23 cellular contexts compared by ENCODE assay signal in genomic region chr9:30078195-30078594, GRCh38.
DNase-seq lines count a peak whose midpoint lies in the region; ATAC-seq, FAIRE-seq and TF ChIP-seq lines count a peak whose summit lies in the region.
"Had no signal": no experiment of that assay in that cellular context is flagged by ENCODE, and none has a peak within 500 bp of the region (broad histone marks: within the 10 kb centered on the region; RNA-seq: fewer than 3 reads in every experiment).

No MANE protein-coding gene starts in this region.

- DNase-seq in GM12878 (ENCODE audit: low read depth, low spot score) (peak; percentile 9), DMS79 treated with DMSO at 0.1 percent for 48 hours (lab: John Stamatoyannopoulos, UW) (no peak), GM13977 (ENCODE audit: low spot score) (no peak)
- DNase-seq: ACHN; activated B cell treated with CpG ODN at 0.5 μM for 24 hours; activated CD8-positive, alpha-beta memory T cell treated with anti-CD3 and anti-CD28 coated beads for 24 hours; activated T-cell treated with anti-CD3 and anti-CD28 coated beads, Interleukin-2, amount 50 U/mL, for 72 hours; body of pancreas; C1 segment of cervical spinal cord; KBM-7; NCI-H1930; NCI-H226; pancreas; PC-9; right lobe of liver; SJCRH30; testis had no signal

- no peak for TF ChIP-seq RAD21 in GM12878 (IDR thresholded peaks at IDR 0.05; ENCODE audit: insufficient read depth, low read depth, low read length)

- H3K4me1 ChIP-seq in GM12878 (ENCODE audit: control insufficient read depth, insufficient read depth, low read length) = no peaks in the 10 kb centered on the region
- H3K4me1 ChIP-seq: body of pancreas, pancreas, right lobe of liver, SJCRH30, testis had no signal

- peak; percentile 45 for ATAC-seq in GM18498 (IDR thresholded peaks at IDR 0.05; ENCODE audit: unreplicated experiment)
- ATAC-seq in GM21381 (IDR thresholded peaks at IDR 0.05; ENCODE audit: unreplicated experiment) = peak; percentile 38
- ATAC-seq in HG03432 (IDR thresholded peaks at IDR 0.05; ENCODE audit: unreplicated experiment) = peak; percentile 42
- peak; percentile 27 for ATAC-seq in GM12878
- ATAC-seq in HG02759 (IDR thresholded peaks at IDR 0.05; ENCODE audit: unreplicated experiment) = no peak
- no peak for ATAC-seq in HG03025 (IDR thresholded peaks at IDR 0.05; ENCODE audit: low FRiP score, unreplicated experiment)
- ATAC-seq: activated T-cell treated with anti-CD3 and anti-CD28 coated beads, Interleukin-2, amount 50 U/mL, for 72 hours; body of pancreas; HCT116; pancreas; right lobe of liver had no signal

- peaks cover 4% of the 10 kb centered on the region for H3K9me3 ChIP-seq in GM12878 (replicated peaks; ENCODE audit: control insufficient read depth, insufficient read depth, low read length)
- H3K9me3 ChIP-seq: body of pancreas, pancreas, right lobe of liver, SJCRH30, testis had no signal

- TF ChIP-seq CTCF in GM12878 (IDR thresholded peaks at IDR 0.05 in 2 of 3, conservative IDR thresholded peaks at IDR 0.05 in 1 of 3; ENCODE audit: control insufficient read depth in 2 of 3, extremely low read depth in 1 of 3, insufficient read depth in 1 of 3, low read depth in 3 of 3, low read length in 3 of 3) (no peak), GM13977 (IDR thresholded peaks at IDR 0.05; ENCODE audit: extremely low read depth, insufficient read depth, missing control alignments) (no peak)

- no peak for FAIRE-seq in GM12878 (lab: Jason Lieb, UNC)
- FAIRE-seq: pancreas had no signal

- H2AFZ ChIP-seq in GM12878 (ENCODE audit: control insufficient read depth, low read depth, low read length) = no peak overlapping the region
- H2AFZ ChIP-seq: PC-9 had no signal

- H4K20me1 ChIP-seq in GM12878 (ENCODE audit: control insufficient read depth, insufficient read depth) = no peaks in the 10 kb centered on the region

- TF ChIP-seq POLR2A in GM12878 (IDR thresholded peaks at IDR 0.05; ENCODE audit: low read depth, low read length) = no peak

- SMC1A ChIA-PET in GM12878 (lab: Charles Lee; ENCODE audit: uncharacterized antibody, unreplicated experiment) = interaction anchor here (1.0 to 1.2 kb wide), 2 partner anchors 34 to 217 kb away, joined by 3 read pairs; no protein-coding TSS in a partner anchor

- H3K27me3 ChIP-seq in GM12878 (replicated peaks in 1 of 2; ENCODE audit: control insufficient read depth in 2 of 2, insufficient read depth in 2 of 2, low read length in 1 of 2) = no peaks in the 10 kb centered on the region
- H3K27me3 ChIP-seq: body of pancreas, pancreas, right lobe of liver, SJCRH30, testis had no signal

- H3K27ac ChIP-seq in GM12878 (ENCODE audit: control insufficient read depth, insufficient read depth) = no peak overlapping the region
- H3K27ac ChIP-seq: body of pancreas, pancreas, PC-9, right lobe of liver, SJCRH30, testis had no signal

- RAD21 ChIA-PET in GM12878 (lab: Charles Lee; ENCODE audit: unreplicated experiment) = no interaction called here

- 6% methylated on average over 2 of the region's 2 CpGs for WGBS in GM12878 (ENCODE audit: insufficient coverage, insufficient replicate concordance, low lambda C conversion rate, missing lambda C conversion rate)

- in situ Hi-C loops in GM12878 (cut with MboI) (no loop called here), GM13977 (cut with MboI; ENCODE audit: low pct_unique_long_range_greater_than_20kb, low sequenced_read_pairs, unreplicated experiment) (no loop called here)

- no peak overlapping the region for H3K4me3 ChIP-seq in GM12878
- H3K4me3 ChIP-seq: body of pancreas, pancreas, PC-9, right lobe of liver, SJCRH30, testis had no signal

- no peak overlapping the region for H3K9ac ChIP-seq in GM12878 (ENCODE audit: control insufficient read depth, insufficient read depth, low read length)

- BruUV-seq in GM12878 (replicated peaks; lab: Mats Ljungman, UMichigan) = no TSS peak

- H3K36me3 ChIP-seq in GM12878 (ENCODE audit: control insufficient read depth in 2 of 2, insufficient read depth in 2 of 2, low read length in 1 of 2) = no peaks in the 10 kb centered on the region
- H3K36me3 ChIP-seq: pancreas, right lobe of liver, SJCRH30 had no signal

- intact Hi-C loops in GM12878 (cut with micrococcal nuclease; ENCODE audit: unreplicated experiment) = no loop called here

- CTCF ChIA-PET in GM12878 (lab: Yijun Ruan, JAX) = no interaction called here

- POLR2A ChIA-PET in GM12878 (lab: Charles Lee) = no interaction called here

- H3K4me2 ChIP-seq in GM12878 (ENCODE audit: control insufficient read depth, insufficient read depth) = no peak overlapping the region
- H3K4me2 ChIP-seq: PC-9 had no signal

- no peak for TF ChIP-seq EP300 in GM12878 (IDR thresholded peaks at IDR 0.05; ENCODE audit: borderline replicate concordance in 1 of 2, control insufficient read depth in 1 of 2, low read depth in 2 of 2, low read length in 2 of 2)

- no peaks in the 10 kb centered on the region for H3K79me2 ChIP-seq in GM12878 (ENCODE audit: control insufficient read depth, insufficient read depth, low read length)

TF ChIP-seq in GM12878, 131 proteins besides CTCF, POLR2A, EP300 and RAD21:
- TF ChIP-seq ZZZ3 (IDR thresholded peaks at IDR 0.05; ENCODE audit: control insufficient read depth, insufficient read length, low read depth) (no peak), EGR1 (IDR thresholded peaks at IDR 0.05; ENCODE audit: borderline replicate concordance in 1 of 2, low read depth in 2 of 2, low read length in 2 of 2) (no peak), SREBF2 (IDR thresholded peaks at IDR 0.05; ENCODE audit: low read length) (no peak), PAX8 (IDR thresholded peaks at IDR 0.05) (no peak), NR2C1 (IDR thresholded peaks at IDR 0.05) (no peak), KAT2A (conservative IDR thresholded peaks at IDR 0.05; ENCODE audit: control insufficient read depth, low read depth, low read length) (no peak), TARDBP (IDR thresholded peaks at IDR 0.05; ENCODE audit: borderline replicate concordance) (no peak), HDAC6 (IDR thresholded peaks at IDR 0.05; ENCODE audit: unreplicated experiment) (no peak), RB1 (IDR thresholded peaks at IDR 0.05; ENCODE audit: borderline replicate concordance) (no peak), NFYA (IDR thresholded peaks at IDR 0.05; ENCODE audit: borderline replicate concordance, low read depth, low read length) (no peak)

Comparison
In these comparisons a context has a peak if more than half of its experiments do, and no peak if none do; other contexts are left out.
1. ATAC-seq: peak in GM18498 (single experiment), GM21381 (single experiment), HG03432 (single experiment) and GM12878 (single experiment); none in HG02759 (single experiment) and HG03025 (single experiment).